Comparison of ENCODE assay signal across 26 cellular contexts in genomic region chr2:240161087-240161750, GRCh38. TPM values are rescaled to one million over a fixed set of nuclear protein-coding genes. Genes with fewer than 3 reads are reported as not detected.
"Had no signal": no experiment of that assay in that cellular context is flagged by ENCODE, and none has a peak within 500 bp of the region (broad histone marks: within the 10 kb centered on the region; RNA-seq: fewer than 3 reads in every experiment).

No MANE protein-coding gene starts in this region.

- H3K9me3 Mint-ChIP-seq: activated B cell treated with CpG ODN at 0.5 μM for 24 hours; stimulated activated naive CD8-positive, alpha-beta T cell treated with anti-CD3 and anti-CD28 coated beads, Interleukin-15, Interleukin-2, amounts not matched to agents 100 ng/mL and 50 ng/mL, for 24 hours had no signal

- ATAC-seq: gastrocnemius medialis; left cardiac atrium; naive thymus-derived CD4-positive, alpha-beta T cell had no signal

- H3K4me3 Mint-ChIP-seq: activated B cell treated with CpG ODN at 0.5 μM for 24 hours; activated CD4-positive, alpha-beta memory T cell treated with anti-CD3 and anti-CD28 coated beads for 36 hours; naive thymus-derived CD4-positive, alpha-beta T cell; stimulated activated naive CD8-positive, alpha-beta T cell treated with anti-CD3 and anti-CD28 coated beads, Interleukin-15, Interleukin-2, amounts not matched to agents 100 ng/mL and 50 ng/mL, for 24 hours had no signal

- H3K9me3 ChIP-seq: colonic mucosa, esophagus squamous epithelium, gastrocnemius medialis, ovary, thyroid gland had no signal

- H3K4me3 ChIP-seq: colonic mucosa, esophagus squamous epithelium, gastrocnemius medialis, lung, ovary, thyroid gland had no signal

- H3K27ac Mint-ChIP-seq: activated B cell treated with CpG ODN at 0.5 μM for 24 hours; activated CD4-positive, alpha-beta memory T cell treated with anti-CD3 and anti-CD28 coated beads for 36 hours; naive thymus-derived CD4-positive, alpha-beta T cell; stimulated activated naive CD8-positive, alpha-beta T cell treated with anti-CD3 and anti-CD28 coated beads, Interleukin-15, Interleukin-2, amounts not matched to agents 100 ng/mL and 50 ng/mL, for 24 hours had no signal

- H3K27ac ChIP-seq: colonic mucosa, esophagus squamous epithelium, gastrocnemius medialis, ovary, thyroid gland had no signal

- H3K27me3 Mint-ChIP-seq: activated B cell treated with CpG ODN at 0.5 μM for 24 hours; stimulated activated naive CD8-positive, alpha-beta T cell treated with anti-CD3 and anti-CD28 coated beads, Interleukin-15, Interleukin-2, amounts not matched to agents 100 ng/mL and 50 ng/mL, for 24 hours had no signal

- H3K27me3 ChIP-seq: colonic mucosa, gastrocnemius medialis, ovary, thyroid gland had no signal

- H3K36me3 Mint-ChIP-seq: activated CD4-positive, alpha-beta memory T cell treated with anti-CD3 and anti-CD28 coated beads for 36 hours; naive thymus-derived CD4-positive, alpha-beta T cell had no signal

- H3K36me3 ChIP-seq: colonic mucosa, esophagus squamous epithelium, gastrocnemius medialis, ovary, thyroid gland had no signal

- H3K4me1 ChIP-seq: colonic mucosa, esophagus squamous epithelium, gastrocnemius medialis, thyroid gland had no signal

- DNase-seq: activated B cell treated with CpG ODN at 0.5 μM for 24 hours; activated CD4-positive, alpha-beta memory T cell treated with anti-CD3 and anti-CD28 coated beads for 36 hours; activated CD4-positive, alpha-beta T cell treated with anti-CD3 and anti-CD28 coated beads for 4 hours; activated naive CD4-positive, alpha-beta T cell treated with Interleukin-2 at 50 U/mL for 16 hours; activated T-cell treated with anti-CD3 and anti-CD28 coated beads, Interleukin-2, amount 50 U/mL, for 48 hours; amygdala; caudate nucleus; colonic mucosa; esophagus squamous epithelium; gastrocnemius medialis; hippocampal formation; left cardiac atrium; naive thymus-derived CD4-positive, alpha-beta T cell; right cardiac atrium; stimulated activated CD4-positive, alpha-beta T cell treated with anti-CD3 and anti-CD28 coated beads, Interleukin-1b, Interleukin-23, amount 100 ng/mL, for 48 hours; substantia nigra; T-helper 1 cell; T-helper 9 cell; thyroid gland had no signal

- H3K4me1 Mint-ChIP-seq: activated B cell treated with CpG ODN at 0.5 μM for 24 hours; naive thymus-derived CD4-positive, alpha-beta T cell had no signal

RNA-seq across cellular contexts. Expression of gene OTOS, which starts 20.8 kb away (rescaled TPM):
- total RNA-seq: activated B cell treated with CpG ODN at 0.5 μM for 24 hours; activated CD4-positive, alpha-beta memory T cell treated with anti-CD3 and anti-CD28 coated beads for 36 hours; colonic mucosa; esophagus squamous epithelium; gastrocnemius medialis; left cardiac atrium; lung; mesenteric fat pad; naive thymus-derived CD4-positive, alpha-beta T cell; ovary; pulmonary artery endothelial cell; right cardiac atrium; skeletal muscle tissue; ureter had no signal
- polyA plus RNA-seq: lung; naive thymus-derived CD4-positive, alpha-beta T cell; ovary; right cardiac atrium had no signal
